23 cellular contexts compared by ENCODE assay signal in genomic region chr1:7860130-7860529, GRCh38. TPM values are rescaled to one million over a fixed set of nuclear protein-coding genes. Genes with fewer than 3 reads are reported as not detected.
DNase-seq lines count a peak whose midpoint lies in the region; ATAC-seq, FAIRE-seq and TF ChIP-seq lines count a peak whose summit lies in the region.
"Had no signal": no experiment of that assay in that cellular context is flagged by ENCODE, and none has a peak within 500 bp of the region (broad histone marks: within the 10 kb centered on the region; RNA-seq: fewer than 3 reads in every experiment).

No MANE protein-coding gene starts in this region.

- ATAC-seq in CD4-positive, CD25-positive, alpha-beta regulatory T cell (ENCODE audit: low read depth in 2 of 2), result no peak
- ATAC-seq: CD8-positive, alpha-beta T cell; GM12878; HCT116 had no signal

- 90% methylated on average over 9 of the region's 9 CpGs; no CpG with 5 or more reads in 1 of the 2 experiments for WGBS in H1 (ENCODE audit: extremely low coverage in 1 of 2, insufficient coverage in 1 of 2, insufficient read length in 1 of 2, insufficient replicate concordance in 2 of 2, low coverage in 1 of 2, low lambda C conversion rate in 2 of 2, missing lambda C conversion rate in 1 of 2), 2 experiments

- H3F3A ChIP-seq in neural progenitor cell (ENCODE audit: low read depth), result no peaks in the 10 kb centered on the region

- H4K91ac ChIP-seq in H1 (replicated peaks; ENCODE audit: insufficient read length, low read length), result peak overlapping the region; percentile 34

- no peak overlapping the region for H2AK5ac ChIP-seq in H1 (ENCODE audit: low read depth, low read length)

- no peaks in the 10 kb centered on the region for H3K9me3 Mint-ChIP-seq in CD4-positive, CD25-positive, alpha-beta regulatory T cell
- H3K9me3 Mint-ChIP-seq in neural progenitor cell, result no peaks in the 10 kb centered on the region
- H3K9me3 Mint-ChIP-seq: CD8-positive, alpha-beta T cell; H9; HFFc6 had no signal

- H3K4me1 ChIP-seq in CD4-positive, CD25-positive, alpha-beta regulatory T cell (ENCODE audit: control insufficient read depth, insufficient read depth, low read length, poor library complexity, severe bottlenecking), result no peaks in the 10 kb centered on the region
- H3K4me1 ChIP-seq in HEK293 (ENCODE audit: control insufficient read depth, insufficient read depth, low read length) (no peaks in the 10 kb centered on the region), H1 (replicated peaks in 1 of 4; ENCODE audit: control insufficient read depth in 3 of 4, insufficient read depth in 4 of 4, low read length in 3 of 4) (no peaks in the 10 kb centered on the region; a peak in 1 of 7 replicates), neural progenitor cell (no peaks in the 10 kb centered on the region)
- H3K4me1 ChIP-seq: Caco-2 had no signal

- peaks cover 5% of the 10 kb centered on the region for H3K36me3 ChIP-seq in CD4-positive, CD25-positive, alpha-beta regulatory T cell (ENCODE audit: control insufficient read depth, insufficient read depth, low read length)
- no peaks in the 10 kb centered on the region for H3K36me3 ChIP-seq in HEK293 (ENCODE audit: control insufficient read depth in 2 of 2, insufficient read depth in 1 of 2, low read length in 2 of 2)
- no peaks in the 10 kb centered on the region for H3K36me3 ChIP-seq in H1 (ENCODE audit: control insufficient read depth in 2 of 4, insufficient read depth in 4 of 4, low read length in 3 of 4)
- no peaks in the 10 kb centered on the region for H3K36me3 ChIP-seq in neural progenitor cell

- no peak for TF ChIP-seq EP300 in H1 (IDR thresholded peaks at IDR 0.05; ENCODE audit: borderline replicate concordance in 1 of 2, low read depth in 2 of 2, low read length in 2 of 2)

- H3K14ac ChIP-seq in H1 (ENCODE audit: insufficient read length), result no peak overlapping the region

- no peaks in the 10 kb centered on the region for H3K79me1 ChIP-seq in H1 (ENCODE audit: low read depth, low read length)

- H3K4me1 Mint-ChIP-seq in CD4-positive, CD25-positive, alpha-beta regulatory T cell, result peaks cover 0 to 6% (median 4%) of the 10 kb centered on the region in 4 donors
- H3K4me1 Mint-ChIP-seq in neural progenitor cell, result peaks cover 6% of the 10 kb centered on the region

- no peak overlapping the region for H3K27ac ChIP-seq in CD4-positive, CD25-positive, alpha-beta regulatory T cell (ENCODE audit: insufficient read depth, low read length, poor library complexity, severe bottlenecking)
- no peak overlapping the region for H3K27ac ChIP-seq in HEK293 (ENCODE audit: extremely low read depth, low read depth, low read length)
- H3K27ac ChIP-seq in H1 (ENCODE audit: low read depth, low read length), result no peak overlapping the region
- H3K27ac ChIP-seq in neural progenitor cell, result no peak overlapping the region
- H3K27ac ChIP-seq: GM23248 had no signal

- H3K9ac ChIP-seq in H1 (replicated peaks in 1 of 4; ENCODE audit: extremely low read depth in 1 of 4, low read depth in 3 of 4, low read length in 3 of 4), result no peak overlapping the region
- H3K9ac ChIP-seq in neural progenitor cell, result no peak overlapping the region
- H3K9ac ChIP-seq: GM23248 had no signal

- H3K79me2 ChIP-seq in H1 (ENCODE audit: control insufficient read depth in 1 of 2, insufficient read depth in 2 of 2, low read length in 2 of 2) (no peaks in the 10 kb centered on the region), neural progenitor cell (ENCODE audit: low read depth) (no peaks in the 10 kb centered on the region)

- DNase-seq in CD4-positive, CD25-positive, alpha-beta regulatory T cell, result no peak
- DNase-seq in H1 (ENCODE audit: low read depth in 1 of 2, low spot score in 2 of 2) (no peak), neural progenitor cell (ENCODE audit: low spot score) (no peak), NCI-H1092 treated with DMSO at 0.1 percent for 48 hours (lab: John Stamatoyannopoulos, UW) (no peak), UCSD-AML1 (lab: John Stamatoyannopoulos, UW; ENCODE audit: unreplicated experiment) (no peak)
- no peak for DNase-seq in stimulated activated CD4-positive, alpha-beta T cell treated with anti-CD3 and anti-CD28 coated beads, Interleukin-4, amount 100 ng/mL, for 4 hours
- DNase-seq: C1 segment of cervical spinal cord; Caco-2; CD8-positive, alpha-beta T cell; DMS153; DMS79; EL; GDM1; GM23248; H9; HFFc6 had no signal

- no peak overlapping the region for H3K4me3 ChIP-seq in CD4-positive, CD25-positive, alpha-beta regulatory T cell (ENCODE audit: low read depth, low read length)
- H3K4me3 ChIP-seq in HEK293 (ENCODE audit: low read depth, low read length) (no peak overlapping the region), H1 (ENCODE audit: extremely low read depth in 1 of 4, insufficient read depth in 2 of 4, low read depth in 3 of 4, low read length in 4 of 4) (no peak overlapping the region), neural progenitor cell (no peak overlapping the region)
- H3K4me3 ChIP-seq: GM12878, GM23248 had no signal

- H3K27ac Mint-ChIP-seq in CD4-positive, CD25-positive, alpha-beta regulatory T cell, result peak overlapping the region in 2 of 3 donors; percentile 27 to 74
- H3K27ac Mint-ChIP-seq in neural progenitor cell, result peak overlapping the region; percentile 36
- H3K27ac Mint-ChIP-seq: CD8-positive, alpha-beta T cell; H9; HFFc6 had no signal

- H3K9me3 ChIP-seq in CD4-positive, CD25-positive, alpha-beta regulatory T cell (ENCODE audit: control insufficient read depth in 2 of 2, low read length in 2 of 2), result no peaks in the 10 kb centered on the region
- H3K9me3 ChIP-seq in HEK293 (ENCODE audit: control insufficient read depth, insufficient read depth, low read depth, low read length), result no peaks in the 10 kb centered on the region
- H3K9me3 ChIP-seq in H1 (ENCODE audit: insufficient read depth in 2 of 2, low read depth in 1 of 2, low read length in 1 of 2), result no peaks in the 10 kb centered on the region
- H3K9me3 ChIP-seq in neural progenitor cell (ENCODE audit: low read depth), result no peaks in the 10 kb centered on the region
- H3K9me3 ChIP-seq: Caco-2 had no signal

- CTCF ChIA-PET in HEK293 (lab: Yijun Ruan, JAX) (no interaction called here), H1 (lab: Charles Lee; ENCODE audit: partially characterized antibody) (interaction anchor here (1.2 kb wide), 1 partner anchor 39 kb away, joined by 3 read pairs; no protein-coding TSS in a partner anchor)

- no peak overlapping the region for H2BK12ac ChIP-seq in H1 (ENCODE audit: low read depth, low read length)

- H2AFZ ChIP-seq in H1 (ENCODE audit: low read length) (no peak overlapping the region), neural progenitor cell (replicated peaks) (no peak overlapping the region)
- H2AFZ ChIP-seq: GM23248 had no signal

- H3K18ac ChIP-seq in H1 (ENCODE audit: extremely low read depth, low read length), result no peak overlapping the region

- H3K23ac ChIP-seq in H1 (ENCODE audit: insufficient read length), result no peak overlapping the region

- H2BK15ac ChIP-seq in H1 (ENCODE audit: low read length), result no peak overlapping the region

- no peak for TF ChIP-seq RAD21 in H1 (IDR thresholded peaks at IDR 0.05 in 1 of 2, conservative IDR thresholded peaks at IDR 0.05 in 1 of 2; ENCODE audit: low read depth in 2 of 2, low read length in 2 of 2)

- TF ChIP-seq CTCF in HEK293 (tag by site-specific recombination; IDR thresholded peaks at IDR 0.05) (no peak), H1 (IDR thresholded peaks at IDR 0.05; ENCODE audit: control extremely low read depth in 1 of 3, insufficient read depth in 1 of 3, low read depth in 1 of 3, low read length in 3 of 3) (no peak), neural progenitor cell (IDR thresholded peaks at IDR 0.05) (no peak)

- H2BK5ac ChIP-seq in H1 (ENCODE audit: low read depth, low read length), result no peak overlapping the region

- H4K20me1 ChIP-seq in H1 (replicated peaks in 1 of 2; ENCODE audit: control insufficient read depth in 1 of 2, insufficient read depth in 2 of 2, low read length in 2 of 2) (no peaks in the 10 kb centered on the region), neural progenitor cell (ENCODE audit: low read depth) (no peaks in the 10 kb centered on the region)

- no peaks in the 10 kb centered on the region for H3K27me3 Mint-ChIP-seq in CD4-positive, CD25-positive, alpha-beta regulatory T cell
- H3K27me3 Mint-ChIP-seq in neural progenitor cell (ENCODE audit: insufficient read depth, low read depth), result no peaks in the 10 kb centered on the region

- H3K36me3 Mint-ChIP-seq in CD4-positive, CD25-positive, alpha-beta regulatory T cell, result no peaks in the 10 kb centered on the region
- H3K36me3 Mint-ChIP-seq in neural progenitor cell, result no peaks in the 10 kb centered on the region
- H3K36me3 Mint-ChIP-seq: CD8-positive, alpha-beta T cell had no signal

- POLR2A ChIA-PET in HEK293 (lab: Yijun Ruan, JAX) (no interaction called here), H1 (lab: Charles Lee; ENCODE audit: partially characterized antibody) (no interaction called here)

- no peak for FAIRE-seq in H1 (lab: Jason Lieb, UNC)
- FAIRE-seq: GM12878, GM19239 had no signal

- H4K5ac ChIP-seq in H1 (ENCODE audit: insufficient read length, low read depth, low read length), result no peak overlapping the region

- no peak overlapping the region for H4K8ac ChIP-seq in H1 (ENCODE audit: extremely low read depth, insufficient read depth, low read length)

- H3K4ac ChIP-seq in H1 (replicated peaks; ENCODE audit: insufficient read length, low read depth, low read length), result no peak overlapping the region

- no peak overlapping the region for H2BK120ac ChIP-seq in H1 (replicated peaks; ENCODE audit: low read depth, low read length)

- H2BK20ac ChIP-seq in H1 (ENCODE audit: low read length), result no peak overlapping the region

- no peak for TF ChIP-seq POLR2A in H1 (IDR thresholded peaks at IDR 0.05; ENCODE audit: control extremely low read depth in 1 of 2, low read depth in 2 of 2, low read length in 2 of 2)

- H3K4me2 ChIP-seq in H1 (ENCODE audit: insufficient read depth in 1 of 2, low read depth in 2 of 2, low read length in 2 of 2), result no peak overlapping the region
- H3K4me2 ChIP-seq in neural progenitor cell, result no peak overlapping the region

- H3K27me3 ChIP-seq in CD4-positive, CD25-positive, alpha-beta regulatory T cell (ENCODE audit: control insufficient read depth, insufficient read depth, low read length), result no peaks in the 10 kb centered on the region
- no peaks in the 10 kb centered on the region for H3K27me3 ChIP-seq in H1 (replicated peaks in 1 of 4; ENCODE audit: control insufficient read depth in 3 of 4, extremely low read depth in 1 of 4, insufficient read depth in 3 of 4, low read length in 3 of 4)
- H3K27me3 ChIP-seq in neural progenitor cell, result no peaks in the 10 kb centered on the region

- no peak overlapping the region for H3K4me3 Mint-ChIP-seq in CD4-positive, CD25-positive, alpha-beta regulatory T cell
- H3K4me3 Mint-ChIP-seq in neural progenitor cell, result no peak overlapping the region
- H3K4me3 Mint-ChIP-seq: CD8-positive, alpha-beta T cell; H9; HFFc6 had no signal

- no peak overlapping the region for H3K56ac ChIP-seq in H1 (replicated peaks; ENCODE audit: insufficient read length, low read depth, low read length)

- H3K23me2 ChIP-seq in H1 (ENCODE audit: low read depth, low read length), result no peaks in the 10 kb centered on the region

RNA-seq across cellular contexts. Expression of gene UTS2, which starts 7.3 kb away (rescaled TPM):
- total RNA-seq in CD4-positive, CD25-positive, alpha-beta regulatory T cell, result 8.0 TPM
- 10 to 100 TPM; 17.7 to 63.1 (median 37.0) TPM for polyA plus RNA-seq in CD4-positive, CD25-positive, alpha-beta regulatory T cell
- total RNA-seq in H1 (2021; fragmentation: NEBNext Ultra II Directional; extraction: Animal tissue kit (Norgen Biotek cat#: 25700)), result not detected in 2 replicates
- not detected in 2 replicates for polyA plus RNA-seq in H1 (2011; rRNA removed)
- not detected for polyA plus RNA-seq in H1 (2011; cell fraction: cytosol; rRNA removed)
- polyA plus RNA-seq in H1 (2011; cell fraction: nucleus; rRNA removed), result not detected
- polyA plus RNA-seq in H1 (2012, experiment 1 of 2), result not detected in 4 replicates
- polyA plus RNA-seq in H1 (2012, experiment 2 of 2), result not detected
- not detected for polyA plus RNA-seq in H1 (2013, experiment 1 of 2)
- 0.02 TPM for polyA plus RNA-seq in H1 (2013, experiment 2 of 2)
- not detected in 2 replicates for polyA minus RNA-seq in H1 (2011; rRNA and poly(A)+ RNA removed)
- polyA minus RNA-seq in H1 (2011; cell fraction: cytosol; rRNA and poly(A)+ RNA removed), result not detected
- not detected for polyA minus RNA-seq in H1 (2011; cell fraction: nucleus; rRNA and poly(A)+ RNA removed)
- total RNA-seq in neural progenitor cell (ENCODE audit: low replicate concordance), result not detected in 2 replicates
- total RNA-seq: A172, GM12878, GM23248, H4, H9, HFFc6 had no signal
- polyA plus RNA-seq: BJ, GM12878, GM23248 had no signal
